ENCODE assay signal across 10 cellular contexts in the genomic region with DNA sequence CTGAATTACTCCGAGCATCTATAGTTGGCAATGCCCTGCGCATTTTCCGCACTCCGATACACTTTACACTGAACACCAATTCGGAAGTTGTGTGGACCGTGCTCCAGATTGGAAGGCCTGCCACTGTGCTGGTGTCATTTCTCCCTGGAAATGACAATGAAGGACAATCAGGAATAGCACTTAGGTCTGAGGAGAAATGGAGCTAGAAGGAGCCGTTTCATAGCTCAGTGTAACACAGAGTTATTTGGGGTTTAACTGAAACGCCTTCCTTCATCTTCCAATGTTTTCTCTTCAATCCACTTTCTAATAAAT. TPM values are rescaled to one million over a fixed set of nuclear protein-coding genes. Genes with fewer than 3 reads are reported as not detected.
A peak's percentile ranks its signal among the peaks of the same experiment; 100 is the strongest.
DNase-seq lines count a peak whose midpoint lies in the region; ATAC-seq, FAIRE-seq and TF ChIP-seq lines count a peak whose summit lies in the region.
"Had no signal": no experiment of that assay in that cellular context is flagged by ENCODE, and none has a peak within 500 bp of the region (broad histone marks: within the 10 kb centered on the region; RNA-seq: fewer than 3 reads in every experiment).

No MANE protein-coding gene starts in this region.

- H3K18ac ChIP-seq in H9 (ENCODE audit: insufficient read length, low read depth, low read length), result no peak overlapping the region

- DNase-seq in H9 (no peak), bronchial epithelial cell (ENCODE audit: low read depth) (no peak), HepG2 (ENCODE audit: low spot score) (no peak), left colon (no peak), NCI-H1930 (lab: John Stamatoyannopoulos, UW) (no peak)
- no peak for DNase-seq in activated CD4-positive, CD25-positive, alpha-beta regulatory T cell (lab: John Stamatoyannopoulos, UW)
- no peak for DNase-seq in stimulated activated CD4-positive, alpha-beta T cell treated with anti-CD3 and anti-CD28 coated beads, Interleukin-4, amount 100 ng/mL, for 24 hours
- DNase-seq: activated CD4-positive, alpha-beta T cell treated with anti-CD3 and anti-CD28 coated beads, Interleukin-2, amount 10 ng/mL, durations not matched to agents 24 days and 14 days had no signal

- no CpG with 5 or more reads among the region's 8 CpGs for WGBS in H9 (ENCODE audit: extremely low coverage, insufficient read length, low lambda C conversion rate)
- WGBS in HepG2 (ENCODE audit: low lambda C conversion rate), result 4% methylated on average over 8 of the region's 8 CpGs

- peaks cover 39% of the 10 kb centered on the region for H3K27me3 Mint-ChIP-seq in H9 (ENCODE audit: low read depth)

- no peak overlapping the region for H2AK5ac ChIP-seq in H9 (ENCODE audit: insufficient read length, low read length)

- H3K27ac Mint-ChIP-seq in H9, result no peak overlapping the region
- H3K27ac Mint-ChIP-seq: activated CD4-positive, alpha-beta T cell treated with anti-CD3 and anti-CD28 coated beads, Interleukin-2, amount 10 ng/mL, durations not matched to agents 24 days and 14 days; stimulated activated effector memory CD8-positive, alpha-beta T cell treated with anti-CD3 and anti-CD28 coated beads, Interleukin-12 subunit alpha, Interleukin-12 subunit beta, amount 100 ng/mL, for 72 hours had no signal

- ATAC-seq in HepG2, result no peak
- ATAC-seq in left colon, result no peak

- H2BK12ac ChIP-seq in H9 (ENCODE audit: insufficient read length, low read depth, low read length), result no peak overlapping the region

- H3K79me2 ChIP-seq in H9 (ENCODE audit: insufficient read depth, low read length) (no peaks in the 10 kb centered on the region), HepG2 (ENCODE audit: insufficient read depth, low read length) (no peaks in the 10 kb centered on the region)

- no peak overlapping the region for H3K23ac ChIP-seq in H9 (ENCODE audit: insufficient read length, low read depth, low read length)

- peak overlapping the region; percentile 71 for H3K4me2 ChIP-seq in H9 (ENCODE audit: insufficient read depth, insufficient read length, low read length)
- H3K4me2 ChIP-seq in HepG2 (ENCODE audit: low read depth, low read length), result peak overlapping the region; percentile 63

- no peak overlapping the region for H4K8ac ChIP-seq in H9 (replicated peaks; ENCODE audit: insufficient read length, low read depth, low read length)

- intact Hi-C loops in HepG2 (cut with micrococcal nuclease; ENCODE audit: unreplicated experiment) (no loop called here), left colon (cut with DNase I, micrococcal nuclease) (no loop called here)

- peaks cover 0 to 3% of the 10 kb centered on the region in 2 experiments; a peak in 2 of 5 replicates for H3K9me3 Mint-ChIP-seq in H9
- H3K9me3 Mint-ChIP-seq: activated CD4-positive, alpha-beta T cell treated with anti-CD3 and anti-CD28 coated beads, Interleukin-2, amount 10 ng/mL, durations not matched to agents 24 days and 14 days; stimulated activated effector memory CD8-positive, alpha-beta T cell treated with anti-CD3 and anti-CD28 coated beads, Interleukin-12 subunit alpha, Interleukin-12 subunit beta, amount 100 ng/mL, for 72 hours had no signal

- H3K4ac ChIP-seq in H9 (ENCODE audit: low read depth, low read length), result no peak overlapping the region

- H2AFZ ChIP-seq in H9 (ENCODE audit: low read length), result no peak overlapping the region
- no peak overlapping the region for H2AFZ ChIP-seq in HepG2 (ENCODE audit: low read length)

- H3K23me2 ChIP-seq in H9 (ENCODE audit: insufficient read length, low read depth, low read length, poor library complexity, severe bottlenecking), result peaks cover 11% of the 10 kb centered on the region

- FAIRE-seq in bronchial epithelial cell (lab: Jason Lieb, UNC), result no peak
- no peak for FAIRE-seq in HepG2 (lab: Jason Lieb, UNC)

- H3K4me1 ChIP-seq in H9 (ENCODE audit: insufficient read depth, low read length), result peaks cover 3% of the 10 kb centered on the region
- H3K4me1 ChIP-seq in HepG2 (ENCODE audit: insufficient read depth, low read length), result peaks cover 18% of the 10 kb centered on the region
- peaks cover 5 to 6% (median 6%) of the 10 kb centered on the region in 3 donors for H3K4me1 ChIP-seq in skeletal muscle tissue (ENCODE audit: control insufficient read depth in 3 of 3, insufficient read depth in 3 of 3, low read length in 3 of 3)

- H3K27ac ChIP-seq in H9 (ENCODE audit: insufficient read length, low read depth, low read length) (no peak overlapping the region), HepG2 (ENCODE audit: extremely low read length, insufficient read depth, low read length) (no peak overlapping the region), skeletal muscle tissue (ENCODE audit: low read depth, low read length) (no peak overlapping the region)

- H3K27me3 ChIP-seq in H9 (ENCODE audit: insufficient read depth, low read length) (peaks cover 6% of the 10 kb centered on the region; the same call in 1 of the 2 replicates), bronchial epithelial cell (ENCODE audit: control insufficient read depth, insufficient read depth, low read length) (no peaks in the 10 kb centered on the region), HepG2 (ENCODE audit: control insufficient read depth in 1 of 2, insufficient read depth in 2 of 2, low read length in 2 of 2) (peaks cover 4 to 39% of the 10 kb centered on the region in 2 experiments; a peak in 4 of 5 replicates), skeletal muscle tissue (ENCODE audit: control insufficient read depth in 3 of 3, insufficient read depth in 3 of 3, low read length in 3 of 3) (peaks cover 3 to 17% (median 6%) of the 10 kb centered on the region in 3 donors)

- no peak for TF ChIP-seq EP300 in HepG2 (IDR thresholded peaks at IDR 0.05; ENCODE audit: low read depth in 2 of 2, low read length in 2 of 2)
- no peak for TF ChIP-seq EP300 in HepG2 (CRISPR knock-in tag; IDR thresholded peaks at IDR 0.05; ENCODE audit: borderline replicate concordance)

- no peak overlapping the region for H2BK20ac ChIP-seq in H9 (ENCODE audit: low read depth, low read length, poor library complexity, severe bottlenecking)

- CTCF ChIA-PET in HepG2 (lab: Yijun Ruan, JAX; ENCODE audit: low intra/inter-chr PET ratio, low total read pairs), result no interaction called here

- BruUV-seq in HepG2 (replicated peaks; lab: Mats Ljungman, UMichigan), result no TSS peak

- H3K36me3 ChIP-seq in bronchial epithelial cell (ENCODE audit: control insufficient read depth, insufficient read depth, low read length) (no peaks in the 10 kb centered on the region), HepG2 (replicated peaks in 1 of 2; ENCODE audit: control insufficient read depth in 1 of 2, insufficient read depth in 2 of 2, low read length in 2 of 2) (no peaks in the 10 kb centered on the region), skeletal muscle tissue (ENCODE audit: control insufficient read depth in 3 of 3, insufficient read depth in 3 of 3, low read length in 3 of 3) (no peaks in the 10 kb centered on the region)

- POLR2A ChIA-PET in HepG2 (lab: Yijun Ruan, JAX), result no interaction called here

- no peak overlapping the region for H2BK5ac ChIP-seq in H9 (ENCODE audit: insufficient read length, low read length)

- no peak for TF ChIP-seq POLR2A in HepG2 (IDR thresholded peaks at IDR 0.05; ENCODE audit: insufficient read depth in 1 of 2, low read depth in 2 of 2, low read length in 2 of 2)

- no peak overlapping the region for H3K56ac ChIP-seq in H9 (ENCODE audit: insufficient read length, low read depth, low read length)

- H3K9me3 ChIP-seq in H9 (ENCODE audit: control insufficient read depth, low read depth, low read length) (no peaks in the 10 kb centered on the region), HepG2 (ENCODE audit: low read length) (no peaks in the 10 kb centered on the region), skeletal muscle tissue (ENCODE audit: control insufficient read depth in 3 of 3, low read length in 3 of 3) (no peaks in the 10 kb centered on the region)

- no peak overlapping the region for H2BK120ac ChIP-seq in H9 (ENCODE audit: low read depth, low read length, poor library complexity, severe bottlenecking)

- no peak overlapping the region for H2BK15ac ChIP-seq in H9 (ENCODE audit: low read depth, low read length)

- peaks cover 2% of the 10 kb centered on the region for H4K20me1 ChIP-seq in H9 (ENCODE audit: control insufficient read depth, insufficient read depth, insufficient read length)
- H4K20me1 ChIP-seq in HepG2 (ENCODE audit: insufficient read depth, low read length), result no peaks in the 10 kb centered on the region

- in situ Hi-C loops in HepG2 (cut with HindIII; ENCODE audit: extremely low pct_ligation_motif_present, low pct_unique_long_range_greater_than_20kb), result no loop called here

- H3K4me1 Mint-ChIP-seq in H9, result peaks cover 30 to 37% of the 10 kb centered on the region in 2 experiments
- H3K4me1 Mint-ChIP-seq: activated CD4-positive, alpha-beta T cell treated with anti-CD3 and anti-CD28 coated beads, Interleukin-2, amount 10 ng/mL, durations not matched to agents 24 days and 14 days; stimulated activated effector memory CD8-positive, alpha-beta T cell treated with anti-CD3 and anti-CD28 coated beads, Interleukin-12 subunit alpha, Interleukin-12 subunit beta, amount 100 ng/mL, for 72 hours had no signal

- H3K9ac ChIP-seq in H9 (ENCODE audit: extremely low read depth, insufficient read length, low read length) (no peak overlapping the region), HepG2 (ENCODE audit: insufficient read depth, low read depth, low read length) (no peak overlapping the region), skeletal muscle tissue (ENCODE audit: low read depth in 1 of 3, low read length in 3 of 3) (peak overlapping the region in 1 of 3 donors; percentile 76)

- H3K4me3 ChIP-seq in bronchial epithelial cell (ENCODE audit: low read depth, low read length) (peak overlapping the region; percentile 31), HepG2 (replicated peaks in 1 of 3; ENCODE audit: insufficient read depth in 1 of 3, low read depth in 2 of 3, low read length in 3 of 3) (no peak overlapping the region; a peak in 1 of 6 replicates), skeletal muscle tissue (ENCODE audit: low read length in 3 of 3) (peak overlapping the region; percentile 65 to 70 (median 67))

- H3K4me3 Mint-ChIP-seq in H9, result peak overlapping the region; percentile 72 to 94
- H3K4me3 Mint-ChIP-seq: activated CD4-positive, alpha-beta T cell treated with anti-CD3 and anti-CD28 coated beads, Interleukin-2, amount 10 ng/mL, durations not matched to agents 24 days and 14 days; stimulated activated effector memory CD8-positive, alpha-beta T cell treated with anti-CD3 and anti-CD28 coated beads, Interleukin-12 subunit alpha, Interleukin-12 subunit beta, amount 100 ng/mL, for 72 hours had no signal

- no peaks in the 10 kb centered on the region for H3K79me1 ChIP-seq in H9 (ENCODE audit: insufficient read depth, low read depth, low read length, poor library complexity, severe bottlenecking)

- no peak for TF ChIP-seq CTCF in H9 (conservative IDR thresholded peaks at IDR 0.05)
- TF ChIP-seq CTCF in bronchial epithelial cell (IDR thresholded peaks at IDR 0.05; ENCODE audit: insufficient read depth, low read length, severe bottlenecking), result no peak
- no peak for TF ChIP-seq CTCF in HepG2 (CRISPR knock-in tag; IDR thresholded peaks at IDR 0.05)

- no peak overlapping the region for H4K5ac ChIP-seq in H9 (ENCODE audit: insufficient read length, low read depth, low read length)

- H3T11ph ChIP-seq in H9 (ENCODE audit: low read length), result no peak overlapping the region

- H4K91ac ChIP-seq in H9 (ENCODE audit: insufficient read length, low read depth, low read length), result no peak overlapping the region

- no peak overlapping the region for H3K14ac ChIP-seq in H9 (ENCODE audit: insufficient read depth, low read length)

- no peak for TF ChIP-seq RAD21 in HepG2 (CRISPR knock-in tag; IDR thresholded peaks at IDR 0.05)

- no peaks in the 10 kb centered on the region for H3K36me3 Mint-ChIP-seq in H9 (ENCODE audit: insufficient read depth in 1 of 3, low read depth in 3 of 3)
- H3K36me3 Mint-ChIP-seq: stimulated activated effector memory CD8-positive, alpha-beta T cell treated with anti-CD3 and anti-CD28 coated beads, Interleukin-12 subunit alpha, Interleukin-12 subunit beta, amount 100 ng/mL, for 72 hours had no signal

RNA-seq across cellular contexts. Expression of gene PLA2G7, which starts 0.5 kb away (rescaled TPM):
- total RNA-seq in H9 (2021), result 1.7 and 1.8 TPM in 2 replicates
- not detected in 2 replicates for total RNA-seq in bronchial epithelial cell
- total RNA-seq in HepG2 (2016; rRNA removed; fragmentation: Illumina TruSeq; extraction: Trizol), result not detected in 2 replicates
- not detected in 2 replicates for total RNA-seq in HepG2 (2016; cell fraction: cytosol; rRNA removed; fragmentation: Illumina TruSeq; extraction: Trizol; ENCODE audit: low read depth)
- total RNA-seq in HepG2 (2016; cell fraction: insoluble cytoplasmic fraction; rRNA removed; fragmentation: Illumina TruSeq; extraction: Trizol), result not detected in 2 replicates
- total RNA-seq in HepG2 (2016; cell fraction: membrane; rRNA removed; fragmentation: Illumina TruSeq; extraction: Trizol), result not detected in 2 replicates
- not detected in 2 replicates for total RNA-seq in HepG2 (2016; cell fraction: nucleus; rRNA removed; fragmentation: Illumina TruSeq; extraction: Trizol)
- not detected in 2 replicates for polyA plus RNA-seq in HepG2 (2011; rRNA removed)
- not detected in 2 replicates for polyA plus RNA-seq in HepG2 (2011; cell fraction: cytosol; rRNA removed)
- polyA plus RNA-seq in HepG2 (2011; cell fraction: nucleus; rRNA removed), result not detected in 2 replicates
- not detected in 2 replicates for polyA plus RNA-seq in HepG2 (2012)
- not detected in 2 replicates for polyA plus RNA-seq in HepG2 (2016; cell fraction: cytosol; fragmentation: Illumina TruSeq; extraction: Trizol; ENCODE audit: low read depth)
- polyA plus RNA-seq in HepG2 (2016; cell fraction: insoluble cytoplasmic fraction; fragmentation: Illumina TruSeq; extraction: Trizol; ENCODE audit: low read depth), result not detected in 2 replicates
- polyA plus RNA-seq in HepG2 (2016; cell fraction: membrane; fragmentation: Illumina TruSeq; extraction: Trizol; ENCODE audit: low read depth), result not detected in 2 replicates
- not detected in 2 replicates for polyA plus RNA-seq in HepG2 (2016; cell fraction: nucleus; fragmentation: Illumina TruSeq; extraction: Trizol; ENCODE audit: insufficient read depth, low read depth)
- not detected in 2 replicates for polyA minus RNA-seq in HepG2 (2011; rRNA and poly(A)+ RNA removed; ENCODE audit: low replicate concordance)
- not detected in 2 replicates for polyA minus RNA-seq in HepG2 (2011; cell fraction: cytosol; rRNA and poly(A)+ RNA removed)
- not detected in 2 replicates for polyA minus RNA-seq in HepG2 (2011; cell fraction: nucleus; rRNA and poly(A)+ RNA removed)
- 1.6 TPM for total RNA-seq in skeletal muscle tissue
- 1 to 10 TPM in 1 of 2 donors, under 1 TPM in 1; 0.70 to 4.5 TPM for total RNA-seq in left colon
- total RNA-seq: activated CD4-positive, alpha-beta T cell treated with anti-CD3 and anti-CD28 coated beads, Interleukin-2, amount 10 ng/mL, durations not matched to agents 24 days and 14 days had no signal

RNA-seq across cellular contexts. Expression of gene ANKRD66, which starts 11.1 kb away (rescaled TPM):
- total RNA-seq in H9 (2021) (not detected in 2 replicates), bronchial epithelial cell (not detected in 2 replicates), HepG2 (2016; rRNA removed; fragmentation: Illumina TruSeq; extraction: Trizol) (not detected in 2 replicates), skeletal muscle tissue (not detected), left colon (not detected)
- not detected in 2 replicates for total RNA-seq in HepG2 (2016; cell fraction: cytosol; rRNA removed; fragmentation: Illumina TruSeq; extraction: Trizol; ENCODE audit: low read depth)
- total RNA-seq in HepG2 (2016; cell fraction: insoluble cytoplasmic fraction; rRNA removed; fragmentation: Illumina TruSeq; extraction: Trizol), result not detected in 2 replicates
- not detected in 2 replicates for total RNA-seq in HepG2 (2016; cell fraction: membrane; rRNA removed; fragmentation: Illumina TruSeq; extraction: Trizol)
- total RNA-seq in HepG2 (2016; cell fraction: nucleus; rRNA removed; fragmentation: Illumina TruSeq; extraction: Trizol), result not detected in 2 replicates
- polyA plus RNA-seq in HepG2 (2011; rRNA removed), result not detected in 2 replicates
- polyA plus RNA-seq in HepG2 (2011; cell fraction: cytosol; rRNA removed), result not detected in 2 replicates
- not detected in 2 replicates for polyA plus RNA-seq in HepG2 (2011; cell fraction: nucleus; rRNA removed)
- not detected in 2 replicates for polyA plus RNA-seq in HepG2 (2012)
- polyA plus RNA-seq in HepG2 (2016; cell fraction: cytosol; fragmentation: Illumina TruSeq; extraction: Trizol; ENCODE audit: low read depth), result not detected in 2 replicates
- not detected in 2 replicates for polyA plus RNA-seq in HepG2 (2016; cell fraction: insoluble cytoplasmic fraction; fragmentation: Illumina TruSeq; extraction: Trizol; ENCODE audit: low read depth)
- not detected in 2 replicates for polyA plus RNA-seq in HepG2 (2016; cell fraction: membrane; fragmentation: Illumina TruSeq; extraction: Trizol; ENCODE audit: low read depth)
- polyA plus RNA-seq in HepG2 (2016; cell fraction: nucleus; fragmentation: Illumina TruSeq; extraction: Trizol; ENCODE audit: insufficient read depth, low read depth), result not detected in 2 replicates
- polyA minus RNA-seq in HepG2 (2011; rRNA and poly(A)+ RNA removed; ENCODE audit: low replicate concordance), result not detected in 2 replicates
- not detected in 2 replicates for polyA minus RNA-seq in HepG2 (2011; cell fraction: cytosol; rRNA and poly(A)+ RNA removed)
- polyA minus RNA-seq in HepG2 (2011; cell fraction: nucleus; rRNA and poly(A)+ RNA removed), result not detected in 2 replicates
- total RNA-seq: activated CD4-positive, alpha-beta T cell treated with anti-CD3 and anti-CD28 coated beads, Interleukin-2, amount 10 ng/mL, durations not matched to agents 24 days and 14 days had no signal

RNA-seq across cellular contexts. Expression of gene TDRD6, which starts 48.0 kb away (rescaled TPM):
- total RNA-seq in H9 (2021), result 0.02 and 0.15 TPM in 2 replicates
- total RNA-seq in bronchial epithelial cell, result 0.26 TPM in 2 replicates
- total RNA-seq in HepG2 (2016; rRNA removed; fragmentation: Illumina TruSeq; extraction: Trizol), result not detected in 2 replicates
- total RNA-seq in HepG2 (2016; cell fraction: cytosol; rRNA removed; fragmentation: Illumina TruSeq; extraction: Trizol; ENCODE audit: low read depth), result not detected in 2 replicates
- total RNA-seq in HepG2 (2016; cell fraction: insoluble cytoplasmic fraction; rRNA removed; fragmentation: Illumina TruSeq; extraction: Trizol), result not detected in 2 replicates
- not detected in 2 replicates for total RNA-seq in HepG2 (2016; cell fraction: membrane; rRNA removed; fragmentation: Illumina TruSeq; extraction: Trizol)
- not detected in 2 replicates for total RNA-seq in HepG2 (2016; cell fraction: nucleus; rRNA removed; fragmentation: Illumina TruSeq; extraction: Trizol)
- polyA plus RNA-seq in HepG2 (2011; rRNA removed), result 0.01 TPM in 1 of 2 replicates, not detected in the other
- polyA plus RNA-seq in HepG2 (2011; cell fraction: cytosol; rRNA removed), result not detected in 2 replicates
- not detected in 2 replicates for polyA plus RNA-seq in HepG2 (2011; cell fraction: nucleus; rRNA removed)
- not detected in 2 replicates for polyA plus RNA-seq in HepG2 (2012)
- not detected in 2 replicates for polyA plus RNA-seq in HepG2 (2016; cell fraction: cytosol; fragmentation: Illumina TruSeq; extraction: Trizol; ENCODE audit: low read depth)
- polyA plus RNA-seq in HepG2 (2016; cell fraction: insoluble cytoplasmic fraction; fragmentation: Illumina TruSeq; extraction: Trizol; ENCODE audit: low read depth), result not detected in 2 replicates
- not detected in 2 replicates for polyA plus RNA-seq in HepG2 (2016; cell fraction: membrane; fragmentation: Illumina TruSeq; extraction: Trizol; ENCODE audit: low read depth)
- not detected in 2 replicates for polyA plus RNA-seq in HepG2 (2016; cell fraction: nucleus; fragmentation: Illumina TruSeq; extraction: Trizol; ENCODE audit: insufficient read depth, low read depth)
- 0.02 TPM in 2 replicates for polyA minus RNA-seq in HepG2 (2011; rRNA and poly(A)+ RNA removed; ENCODE audit: low replicate concordance)
- polyA minus RNA-seq in HepG2 (2011; cell fraction: cytosol; rRNA and poly(A)+ RNA removed), result not detected in 2 replicates
- polyA minus RNA-seq in HepG2 (2011; cell fraction: nucleus; rRNA and poly(A)+ RNA removed), result not detected in 2 replicates
- total RNA-seq in skeletal muscle tissue, result 0.52 TPM
- total RNA-seq in left colon, result under 1 TPM; 0.09 to 0.20 TPM
- total RNA-seq: activated CD4-positive, alpha-beta T cell treated with anti-CD3 and anti-CD28 coated beads, Interleukin-2, amount 10 ng/mL, durations not matched to agents 24 days and 14 days had no signal

RNA-seq across cellular contexts. Expression of gene MEP1A, which starts 57.5 kb away (rescaled TPM):
- total RNA-seq in H9 (2021) (not detected in 2 replicates), bronchial epithelial cell (not detected in 2 replicates), HepG2 (2016; rRNA removed; fragmentation: Illumina TruSeq; extraction: Trizol) (0.10 and 0.24 TPM in 2 replicates), skeletal muscle tissue (not detected), left colon (100 to 1,000 TPM; 197 to 412 TPM)
- total RNA-seq in HepG2 (2016; cell fraction: cytosol; rRNA removed; fragmentation: Illumina TruSeq; extraction: Trizol; ENCODE audit: low read depth), result not detected in 2 replicates
- total RNA-seq in HepG2 (2016; cell fraction: insoluble cytoplasmic fraction; rRNA removed; fragmentation: Illumina TruSeq; extraction: Trizol), result 0.12 and 0.22 TPM in 2 replicates
- total RNA-seq in HepG2 (2016; cell fraction: membrane; rRNA removed; fragmentation: Illumina TruSeq; extraction: Trizol), result 0.06 TPM in 1 of 2 replicates, not detected in the other
- 0.25 and 0.28 TPM in 2 replicates for total RNA-seq in HepG2 (2016; cell fraction: nucleus; rRNA removed; fragmentation: Illumina TruSeq; extraction: Trizol)
- 0.83 and 3.0 TPM in 2 replicates for polyA plus RNA-seq in HepG2 (2011; rRNA removed)
- polyA plus RNA-seq in HepG2 (2011; cell fraction: cytosol; rRNA removed), result 0.71 and 2.9 TPM in 2 replicates
- polyA plus RNA-seq in HepG2 (2011; cell fraction: nucleus; rRNA removed), result 0.61 and 1.3 TPM in 2 replicates
- polyA plus RNA-seq in HepG2 (2012), result 2.3 and 10.9 TPM in 2 replicates
- 0.05 TPM in 1 of 2 replicates, not detected in the other for polyA plus RNA-seq in HepG2 (2016; cell fraction: cytosol; fragmentation: Illumina TruSeq; extraction: Trizol; ENCODE audit: low read depth)
- polyA plus RNA-seq in HepG2 (2016; cell fraction: insoluble cytoplasmic fraction; fragmentation: Illumina TruSeq; extraction: Trizol; ENCODE audit: low read depth), result 0.08 TPM in 1 of 2 replicates, not detected in the other
- not detected in 2 replicates for polyA plus RNA-seq in HepG2 (2016; cell fraction: membrane; fragmentation: Illumina TruSeq; extraction: Trizol; ENCODE audit: low read depth)
- polyA plus RNA-seq in HepG2 (2016; cell fraction: nucleus; fragmentation: Illumina TruSeq; extraction: Trizol; ENCODE audit: insufficient read depth, low read depth), result 0.25 TPM in 1 of 2 replicates, not detected in the other
- polyA minus RNA-seq in HepG2 (2011; rRNA and poly(A)+ RNA removed; ENCODE audit: low replicate concordance), result 0.38 TPM in 1 of 2 replicates, not detected in the other
- polyA minus RNA-seq in HepG2 (2011; cell fraction: cytosol; rRNA and poly(A)+ RNA removed), result 0.26 and 0.49 TPM in 2 replicates
- polyA minus RNA-seq in HepG2 (2011; cell fraction: nucleus; rRNA and poly(A)+ RNA removed), result 0.64 and 1.5 TPM in 2 replicates
- total RNA-seq: activated CD4-positive, alpha-beta T cell treated with anti-CD3 and anti-CD28 coated beads, Interleukin-2, amount 10 ng/mL, durations not matched to agents 24 days and 14 days had no signal

Comparison
In these comparisons a context has a peak if more than half of its experiments do, and no peak if none do; other contexts are left out.
1. H3K4me3 ChIP-seq: peak in bronchial epithelial cell (single experiment) and skeletal muscle tissue (3 of 3); none in HepG2 (0 of 3).